Comparison of ENCODE assay signal across 15 cellular contexts in genomic region chr22:35986085-35986484, GRCh38. TPM values are rescaled to one million over a fixed set of nuclear protein-coding genes. Genes with fewer than 3 reads are reported as not detected.
DNase-seq lines count a peak whose midpoint lies in the region; TF ChIP-seq lines count a peak whose summit lies in the region.
"Had no signal": no experiment of that assay in that cellular context is flagged by ENCODE, and none has a peak within 500 bp of the region (broad histone marks: within the 10 kb centered on the region; RNA-seq: fewer than 3 reads in every experiment).

No MANE protein-coding gene starts in this region.

- H3K36me3 ChIP-seq in SK-N-MC (ENCODE audit: insufficient read depth, low read length), result peaks cover 5% of the 10 kb centered on the region; the same call in 1 of the 2 replicates
- H3K36me3 ChIP-seq in endodermal cell (ENCODE audit: control insufficient read depth, insufficient read depth, low read length), result peaks cover 5% of the 10 kb centered on the region
- no peaks in the 10 kb centered on the region for H3K36me3 ChIP-seq in transverse colon
- no peaks in the 10 kb centered on the region for H3K36me3 ChIP-seq in mesendoderm (ENCODE audit: control insufficient read depth, insufficient read depth, low read length)
- H3K36me3 ChIP-seq: gastroesophageal sphincter had no signal

- no peak overlapping the region for H3K4me3 Mint-ChIP-seq in endodermal cell
- H3K4me3 Mint-ChIP-seq in neural crest cell, result no peak overlapping the region
- H3K4me3 Mint-ChIP-seq: activated CD8-positive, alpha-beta memory T cell treated with anti-CD3 and anti-CD28 coated beads, Interleukin-2, amount 10 ng/mL, durations not matched to agents 7 days and 5 days; H9; stimulated activated naive CD8-positive, alpha-beta T cell treated with anti-CD3 and anti-CD28 coated beads, Interleukin-15, amount 100 ng/mL, for 72 hours had no signal

- no peak overlapping the region for H3K56ac ChIP-seq in mesendoderm (ENCODE audit: low read length)

- peaks cover 7% of the 10 kb centered on the region for H3K4me1 ChIP-seq in endodermal cell (ENCODE audit: control insufficient read depth, insufficient read depth, low read length)
- H3K4me1 ChIP-seq in transverse colon, result peaks cover 0 to 39% (median 9%) of the 10 kb centered on the region in 4 donors
- peaks cover 4% of the 10 kb centered on the region for H3K4me1 ChIP-seq in mesendoderm (ENCODE audit: control insufficient read depth, low read depth, low read length)

- H3K4me3 ChIP-seq in SK-N-MC (peak overlapping the region; percentile 51), endodermal cell (ENCODE audit: low read length) (no peak overlapping the region), transverse colon (no peak overlapping the region), mesendoderm (ENCODE audit: low read length) (no peak overlapping the region)
- H3K4me3 ChIP-seq: gastroesophageal sphincter had no signal

- H3K18ac ChIP-seq in mesendoderm (ENCODE audit: low read length), result no peak overlapping the region

- peaks cover 19% of the 10 kb centered on the region for H3K79me1 ChIP-seq in mesendoderm (ENCODE audit: low read length)

- no peak overlapping the region for H3K23ac ChIP-seq in mesendoderm (ENCODE audit: low read length)

- H2BK5ac ChIP-seq in mesendoderm (ENCODE audit: low read length), result no peak overlapping the region

- H3K9me3 ChIP-seq in SK-N-MC (ENCODE audit: low read depth, low read length) (no peaks in the 10 kb centered on the region), endodermal cell (ENCODE audit: control insufficient read depth, low read length) (no peaks in the 10 kb centered on the region), transverse colon (no peaks in the 10 kb centered on the region)
- H3K9me3 ChIP-seq: gastroesophageal sphincter had no signal

- peak; percentile 3 for DNase-seq in Daoy (ENCODE audit: low read depth)
- no peak for DNase-seq in SK-N-MC (ENCODE audit: low read depth, low spot score)
- no peak for DNase-seq in endodermal cell
- no peak for DNase-seq in neural crest cell (ENCODE audit: low read depth, low spot score)
- DNase-seq in NOMO-1 treated with DMSO at 0.1 percent for 48 hours (lab: John Stamatoyannopoulos, UW; ENCODE audit: unreplicated experiment), result no peak
- no peak for DNase-seq in transverse colon
- no peak for DNase-seq in NCI-H1105 (lab: John Stamatoyannopoulos, UW)
- no peak for DNase-seq in mesendoderm
- DNase-seq: activated CD8-positive, alpha-beta memory T cell treated with anti-CD3 and anti-CD28 coated beads, Interleukin-2, amount 10 ng/mL, durations not matched to agents 7 days and 5 days; activated gamma-delta T cell treated with Interleukin-2 at 50 U/mL for 16 hours; H9; MV-4-11; RPMI8226; stimulated activated naive CD8-positive, alpha-beta T cell treated with anti-CD3 and anti-CD28 coated beads, Interleukin-15, amount 100 ng/mL, for 72 hours had no signal

- no peak overlapping the region for H2AK5ac ChIP-seq in mesendoderm (ENCODE audit: low read length)

- H4K8ac ChIP-seq in mesendoderm (ENCODE audit: low read depth, low read length), result no peak overlapping the region

- no peak overlapping the region for H3K4ac ChIP-seq in mesendoderm (ENCODE audit: low read depth, low read length)

- intact Hi-C loops in transverse colon (cut with DNase I; ENCODE audit: low total_unique reads), result no loop called here

- no peak overlapping the region for H4K5ac ChIP-seq in mesendoderm (ENCODE audit: low read length)

- H3K79me2 ChIP-seq in mesendoderm (ENCODE audit: control insufficient read depth, insufficient read depth, low read length), result peaks cover 24% of the 10 kb centered on the region

- no peak for TF ChIP-seq POLR2A in transverse colon (IDR thresholded peaks at IDR 0.05)

- H3K9me3 Mint-ChIP-seq in endodermal cell, result no peaks in the 10 kb centered on the region
- H3K9me3 Mint-ChIP-seq in neural crest cell, result no peaks in the 10 kb centered on the region
- H3K9me3 Mint-ChIP-seq: H9; stimulated activated naive CD8-positive, alpha-beta T cell treated with anti-CD3 and anti-CD28 coated beads, Interleukin-15, amount 100 ng/mL, for 72 hours had no signal

- H3K4me1 Mint-ChIP-seq in endodermal cell (peaks cover 24% of the 10 kb centered on the region), neural crest cell (peaks cover 48% of the 10 kb centered on the region)
- H3K4me1 Mint-ChIP-seq: activated CD8-positive, alpha-beta memory T cell treated with anti-CD3 and anti-CD28 coated beads, Interleukin-2, amount 10 ng/mL, durations not matched to agents 7 days and 5 days; stimulated activated naive CD8-positive, alpha-beta T cell treated with anti-CD3 and anti-CD28 coated beads, Interleukin-15, amount 100 ng/mL, for 72 hours had no signal

- WGBS in endodermal cell (ENCODE audit: insufficient coverage in 1 of 2, insufficient read length in 1 of 2), 2 experiments, result 70 to 90% methylated on average over 2 of the region's 2 CpGs
- 60 to 65% methylated on average over 2 of the region's 2 CpGs for WGBS in transverse colon (ENCODE audit: low coverage in 1 of 2), 2 donors
- no CpG with 5 or more reads among the region's 2 CpGs for WGBS in mesendoderm (ENCODE audit: extremely low coverage, insufficient coverage, low lambda C conversion rate)

- no peak overlapping the region for H2BK15ac ChIP-seq in mesendoderm (replicated peaks; ENCODE audit: low read depth)

- TF ChIP-seq CTCF in endodermal cell (conservative IDR thresholded peaks at IDR 0.05) (no peak), neural crest cell (conservative IDR thresholded peaks at IDR 0.05) (no peak), transverse colon (IDR thresholded peaks at IDR 0.05) (no peak)

- no peak overlapping the region for H3K4me2 ChIP-seq in mesendoderm (ENCODE audit: low read length)

- no peak overlapping the region for H3K9ac ChIP-seq in SK-N-MC (ENCODE audit: insufficient read length)
- H3K9ac ChIP-seq in endodermal cell (ENCODE audit: extremely low read depth, low read length, poor library complexity, severe bottlenecking), result no peak overlapping the region
- no peak overlapping the region for H3K9ac ChIP-seq in mesendoderm (ENCODE audit: low read length)

- TF ChIP-seq EP300 in transverse colon (IDR thresholded peaks at IDR 0.05; ENCODE audit: low read depth), result no peak

- in situ Hi-C loops in transverse colon (cut with MboI; ENCODE audit: low pct_ligation_motif_present in 1 of 4, low pct_unique_long_range_greater_than_20kb in 1 of 4, low sequenced_read_pairs in 3 of 4), result no loop called here

- H3K27me3 Mint-ChIP-seq in endodermal cell (ENCODE audit: insufficient read depth), result no peaks in the 10 kb centered on the region
- no peaks in the 10 kb centered on the region for H3K27me3 Mint-ChIP-seq in neural crest cell (ENCODE audit: low read depth)

- H3K36me3 Mint-ChIP-seq in endodermal cell (ENCODE audit: low read depth), result peaks cover 11% of the 10 kb centered on the region
- H3K36me3 Mint-ChIP-seq in neural crest cell (ENCODE audit: low read depth), result no peaks in the 10 kb centered on the region
- H3K36me3 Mint-ChIP-seq: activated CD8-positive, alpha-beta memory T cell treated with anti-CD3 and anti-CD28 coated beads, Interleukin-2, amount 10 ng/mL, durations not matched to agents 7 days and 5 days had no signal

- H3K27ac ChIP-seq in SK-N-MC, result peak overlapping the region; percentile 78
- peak overlapping the region; percentile 45 for H3K27ac ChIP-seq in endodermal cell (ENCODE audit: low read depth, low read length)
- no peak overlapping the region for H3K27ac ChIP-seq in transverse colon
- no peak overlapping the region for H3K27ac ChIP-seq in mesendoderm (ENCODE audit: low read depth, low read length)

- no peak overlapping the region for H2BK120ac ChIP-seq in mesendoderm (ENCODE audit: low read depth, low read length)

- H3K27me3 ChIP-seq in endodermal cell (ENCODE audit: control insufficient read depth, insufficient read depth, low read length, poor library complexity, severe bottlenecking) (no peaks in the 10 kb centered on the region), transverse colon (no peaks in the 10 kb centered on the region), mesendoderm (ENCODE audit: insufficient read depth, low read length, poor library complexity) (no peaks in the 10 kb centered on the region)
- H3K27me3 ChIP-seq: gastroesophageal sphincter had no signal

- no peak overlapping the region for H3K27ac Mint-ChIP-seq in endodermal cell
- H3K27ac Mint-ChIP-seq in neural crest cell (ENCODE audit: unreplicated experiment), result peak overlapping the region; percentile 37
- H3K27ac Mint-ChIP-seq: activated CD8-positive, alpha-beta memory T cell treated with anti-CD3 and anti-CD28 coated beads, Interleukin-2, amount 10 ng/mL, durations not matched to agents 7 days and 5 days; stimulated activated naive CD8-positive, alpha-beta T cell treated with anti-CD3 and anti-CD28 coated beads, Interleukin-15, amount 100 ng/mL, for 72 hours had no signal

RNA-seq across cellular contexts. Expression of gene RBFOX2, which starts 42.5 kb away (rescaled TPM):
- 67.0 and 83.1 TPM in 2 replicates for total RNA-seq in Daoy (2014; rRNA removed; shearing (Covaris generic))
- total RNA-seq in endodermal cell (100 to 1,000 TPM; 104 to 120 TPM), neural crest cell (126 and 136 TPM in 2 replicates), transverse colon (10 to 100 TPM; 27.3 to 61.1 (median 43.1) TPM)
- 137 TPM for polyA plus RNA-seq in endodermal cell (2013, experiment 1 of 2)
- 135 TPM for polyA plus RNA-seq in endodermal cell (2013, experiment 2 of 2)
- polyA plus RNA-seq in mesendoderm (2013, experiment 1 of 2), result 69.0 TPM
- 71.1 TPM for polyA plus RNA-seq in mesendoderm (2013, experiment 2 of 2)

Comparison
In these comparisons a context has a peak if more than half of its experiments do, and no peak if none do; other contexts are left out.
1. H3K27ac ChIP-seq: peak in SK-N-MC (single experiment) and endodermal cell (single experiment); none in transverse colon (0 of 4) and mesendoderm (single experiment).